9 cellular contexts compared by ENCODE assay signal in the genomic region with DNA sequence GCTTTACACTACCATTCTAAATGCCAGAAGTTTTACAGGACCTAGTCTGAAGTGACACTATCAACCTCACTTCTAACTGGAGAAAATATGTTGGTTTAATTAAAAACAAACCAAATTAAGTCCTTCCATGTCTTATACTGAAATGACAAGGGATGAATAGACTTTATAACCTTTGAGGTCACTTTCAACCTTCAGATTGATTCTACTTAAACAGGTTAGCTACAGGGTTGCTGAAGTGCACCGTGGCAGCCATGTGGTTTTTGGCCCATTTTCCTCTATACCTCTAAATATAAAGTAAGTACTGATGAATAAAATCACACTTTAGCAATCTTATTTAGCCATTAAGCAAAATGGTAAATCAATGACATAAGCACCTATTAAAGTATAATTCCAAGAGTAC. TPM values are rescaled to one million over a fixed set of nuclear protein-coding genes. Genes with fewer than 3 reads are reported as not detected.
DNase-seq lines count a peak whose midpoint lies in the region; ATAC-seq and TF ChIP-seq lines count a peak whose summit lies in the region.
"Had no signal": no experiment of that assay in that cellular context is flagged by ENCODE, and none has a peak within 500 bp of the region (broad histone marks: within the 10 kb centered on the region; RNA-seq: fewer than 3 reads in every experiment).

No MANE protein-coding gene starts in this region.

- TF ChIP-seq CTCF in GM12865 (IDR thresholded peaks at IDR 0.05; ENCODE audit: insufficient read depth, low read depth, low read length, missing control alignments) (no peak), fibroblast of pulmonary artery (IDR thresholded peaks at IDR 0.05; ENCODE audit: low read length, missing control alignments) (no peak), gastrocnemius medialis (IDR thresholded peaks at IDR 0.05 in 4 of 5, conservative IDR thresholded peaks at IDR 0.05 in 1 of 5) (no peak)

- H3K27me3 ChIP-seq in gastrocnemius medialis (no peaks in the 10 kb centered on the region), Karpas-422 (ENCODE audit: low read length) (no peaks in the 10 kb centered on the region)

- peak overlapping the region; percentile 77 for H3K27ac Mint-ChIP-seq in activated CD4-positive, alpha-beta memory T cell treated with anti-CD3 and anti-CD28 coated beads for 36 hours

- H3K9ac ChIP-seq in Karpas-422 (ENCODE audit: low read length) = no peak overlapping the region

- peaks cover 6% of the 10 kb centered on the region for H3K27me3 Mint-ChIP-seq in activated CD4-positive, alpha-beta memory T cell treated with anti-CD3 and anti-CD28 coated beads for 36 hours

- H3K27ac ChIP-seq in gastrocnemius medialis (peak overlapping the region; percentile 93 to 97 (median 95)), Karpas-422 (ENCODE audit: low read length) (no peak overlapping the region)

- no peak for ATAC-seq in gastrocnemius medialis

- TF ChIP-seq POLR2A in gastrocnemius medialis (IDR thresholded peaks at IDR 0.05) = no peak

- in situ Hi-C loops in gastrocnemius medialis (cut with MboI; ENCODE audit: low sequenced_read_pairs in 4 of 4) = loop anchor here in 3 of 4 donors (10.0 to 25.0 kb wide), 3 partner anchors 294 to 381 kb away; a partner anchor contains a TSS

- peaks cover 20% of the 10 kb centered on the region; the same call in 1 of the 2 replicates for H4K20me1 ChIP-seq in Karpas-422 (ENCODE audit: insufficient read depth, low read depth, low read length)

- H3K4me3 ChIP-seq in GM12865 (ENCODE audit: low read depth, low read length) = 0 out of 2 replicates have a peak overlapping the region, but pooled peaks have one; percentile 10
- peak overlapping the region; percentile 88 for H3K4me3 ChIP-seq in fibroblast of pulmonary artery (replicated peaks; ENCODE audit: low read depth, low read length)
- H3K4me3 ChIP-seq in gastrocnemius medialis = peak overlapping the region; percentile 68 to 87 (median 80)
- no peak overlapping the region for H3K4me3 ChIP-seq in Karpas-422 (ENCODE audit: low read length)

- H2AFZ ChIP-seq in Karpas-422 (ENCODE audit: low read length) = no peak overlapping the region

- CTCF ChIA-PET in activated CD4-positive, alpha-beta memory T cell treated with anti-CD3 and anti-CD28 coated beads for 36 hours (lab: Charles Lee) = interaction anchor here (0.5 to 1.5 kb wide), 4 partner anchors 94 to 656 kb away, joined by 3 to 5 read pairs (median 4); no protein-coding TSS in a partner anchor

- no peaks in the 10 kb centered on the region for H3K9me2 ChIP-seq in Karpas-422 (replicated peaks; ENCODE audit: insufficient read depth, low read length)

- H3K4me1 ChIP-seq in gastrocnemius medialis (peaks cover 71 to 73% of the 10 kb centered on the region in 2 donors), Karpas-422 (ENCODE audit: low read length) (peaks cover 18% of the 10 kb centered on the region)

- H3K4me2 ChIP-seq in Karpas-422 (ENCODE audit: low read depth, low read length, poor library complexity, severe bottlenecking) = no peak overlapping the region

- peaks cover 66% of the 10 kb centered on the region for H3K4me1 Mint-ChIP-seq in activated CD4-positive, alpha-beta memory T cell treated with anti-CD3 and anti-CD28 coated beads for 36 hours (ENCODE audit: low read depth)

- no peaks in the 10 kb centered on the region for H3K9me3 Mint-ChIP-seq in activated CD4-positive, alpha-beta memory T cell treated with anti-CD3 and anti-CD28 coated beads for 36 hours

- DNase-seq in GM12865 (ENCODE audit: low read depth) (no peak), fibroblast of pulmonary artery (ENCODE audit: low read depth) (peak; percentile 40), gastrocnemius medialis (no peak), NCI-H128 (lab: John Stamatoyannopoulos, UW; ENCODE audit: unreplicated experiment) (no peak), Karpas-422 (no peak), medulla oblongata (ENCODE audit: extremely low spot score) (no peak), epidermal melanocyte (ENCODE audit: insufficient read length, low spot score) (no peak)
- no peak for DNase-seq in activated CD4-positive, alpha-beta memory T cell treated with anti-CD3 and anti-CD28 coated beads for 36 hours
- DNase-seq: NCI-H2227 treated with DMSO at 0.1 percent for 48 hours had no signal

- H3K79me2 ChIP-seq in Karpas-422 (ENCODE audit: low read length) = peaks cover 26% of the 10 kb centered on the region

- POLR2A ChIA-PET in activated CD4-positive, alpha-beta memory T cell treated with anti-CD3 and anti-CD28 coated beads for 36 hours (lab: Charles Lee) = interaction anchor here (1.1 to 5.6 kb wide), 3 partner anchors 10 to 99 kb away, joined by 3 to 42 read pairs (median 8); a partner anchor contains a TSS

- intact Hi-C loops in activated CD4-positive, alpha-beta memory T cell treated with anti-CD3 and anti-CD28 coated beads for 36 hours (cut with micrococcal nuclease) = no loop called here
- intact Hi-C loops in gastrocnemius medialis (cut with DNase I; ENCODE audit: low total_unique reads) = loop anchor here (5.0 kb wide), 1 partner anchor 249 kb away; no protein-coding TSS in a partner anchor

- H3K36me3 ChIP-seq in gastrocnemius medialis (peaks cover 5 to 79% of the 10 kb centered on the region in 2 donors), Karpas-422 (ENCODE audit: insufficient read depth, low read length) (peaks cover 72% of the 10 kb centered on the region)

- peak overlapping the region; percentile 95 for H3K4me3 Mint-ChIP-seq in activated CD4-positive, alpha-beta memory T cell treated with anti-CD3 and anti-CD28 coated beads for 36 hours

- H3K9me3 ChIP-seq in gastrocnemius medialis (no peaks in the 10 kb centered on the region), Karpas-422 (ENCODE audit: low read length) (no peaks in the 10 kb centered on the region)

- H3K36me3 Mint-ChIP-seq in activated CD4-positive, alpha-beta memory T cell treated with anti-CD3 and anti-CD28 coated beads for 36 hours = peaks cover 78% of the 10 kb centered on the region

RNA-seq across cellular contexts. Expression of a gene that starts 3.9 kb away (rescaled TPM):
- total RNA-seq in activated CD4-positive, alpha-beta memory T cell treated with anti-CD3 and anti-CD28 coated beads for 36 hours = 100 to 1,000 TPM; 173 to 187 TPM
- total RNA-seq in gastrocnemius medialis = 100 to 1,000 TPM; 260 to 853 (median 400) TPM
- 37.7 and 160 TPM in 2 replicates for total RNA-seq in Karpas-422 (2014; rRNA removed; shearing (Covaris generic); ENCODE audit: low replicate concordance)
